In genomic region chr1:160206421-160207117, GRCh38 we compare ENCODE assay signal across 7 cellular contexts. TPM values are rescaled to one million over a fixed set of nuclear protein-coding genes. Genes with fewer than 3 reads are reported as not detected.
DNase-seq lines count a peak whose midpoint lies in the region; ATAC-seq, FAIRE-seq and TF ChIP-seq lines count a peak whose summit lies in the region.

No MANE protein-coding gene starts in this region.

- peak; percentile 2; the same call in 1 of the 3 replicates for ATAC-seq in GM12878
- ATAC-seq in HG03095 (IDR thresholded peaks at IDR 0.05; ENCODE audit: unreplicated experiment): no peak

- H3K4me2 ChIP-seq in GM12878 (ENCODE audit: control insufficient read depth, insufficient read depth): peak overlapping the region; percentile 82

- peak overlapping the region; percentile 99 for H3K4me3 ChIP-seq in GM12878
- peak overlapping the region; percentile 88 for H3K4me3 ChIP-seq in kidney epithelial cell (ENCODE audit: low read depth, low read length)
- peak overlapping the region in 3 of 4 donors; percentile 79 to 99 (median 88) for H3K4me3 ChIP-seq in tibial nerve

- H3K9me3 ChIP-seq in GM12878 (replicated peaks; ENCODE audit: control insufficient read depth, insufficient read depth, low read length) (no peaks in the 10 kb centered on the region), tibial nerve (no peaks in the 10 kb centered on the region)

- WGBS in GM12878 (ENCODE audit: insufficient coverage, insufficient replicate concordance, low lambda C conversion rate, missing lambda C conversion rate): 24% methylated on average over 9 of the region's 9 CpGs
- WGBS in tibial nerve, 2 donors: 48 to 50% methylated on average over 9 of the region's 9 CpGs

- H3K9ac ChIP-seq in GM12878 (ENCODE audit: control insufficient read depth, insufficient read depth, low read length): peak overlapping the region; percentile 92

- POLR2A ChIA-PET in GM12878 (lab: Charles Lee): interaction anchor here (1.0 to 2.3 kb wide), 7 partner anchors 11 to 131 kb away, joined by 3 to 15 read pairs (median 5); partner anchors contain the start of genes DCAF8 and PEX19

- TF ChIP-seq CTCF in GM10266 (IDR thresholded peaks at IDR 0.05; ENCODE audit: control insufficient read depth, insufficient read depth, low read depth, missing control alignments) (no peak), GM12878 (IDR thresholded peaks at IDR 0.05 in 2 of 3, conservative IDR thresholded peaks at IDR 0.05 in 1 of 3; ENCODE audit: control insufficient read depth in 2 of 3, extremely low read depth in 1 of 3, insufficient read depth in 1 of 3, low read depth in 3 of 3, low read length in 3 of 3) (no peak), kidney epithelial cell (IDR thresholded peaks at IDR 0.05; ENCODE audit: insufficient read depth, low read length, poor library complexity, severe bottlenecking) (no peak), tibial nerve (IDR thresholded peaks at IDR 0.05) (no peak)

- TF ChIP-seq EP300 in GM12878 (IDR thresholded peaks at IDR 0.05; ENCODE audit: borderline replicate concordance in 1 of 2, control insufficient read depth in 1 of 2, low read depth in 2 of 2, low read length in 2 of 2): no peak
- TF ChIP-seq EP300 in tibial nerve (IDR thresholded peaks at IDR 0.05): no peak

- peaks cover 35% of the 10 kb centered on the region for H3K79me2 ChIP-seq in GM12878 (ENCODE audit: control insufficient read depth, insufficient read depth, low read length)

- no peaks in the 10 kb centered on the region for H3K27me3 ChIP-seq in GM12878 (replicated peaks in 1 of 2; ENCODE audit: control insufficient read depth in 2 of 2, insufficient read depth in 2 of 2, low read length in 1 of 2)
- no peaks in the 10 kb centered on the region for H3K27me3 ChIP-seq in kidney epithelial cell (ENCODE audit: control insufficient read depth, insufficient read depth, low read length)
- no peaks in the 10 kb centered on the region for H3K27me3 ChIP-seq in tibial nerve

- no TSS peak for BruUV-seq in GM12878 (replicated peaks; lab: Mats Ljungman, UMichigan)

- in situ Hi-C loops in GM12878 (cut with MboI): no loop called here

- CTCF ChIA-PET in GM12878 (lab: Yijun Ruan, JAX): interaction anchor here (0.6 to 8.9 kb wide), 12 partner anchors 13 to 736 kb away, joined by 3 to 89 read pairs (median 5); partner anchors contain the start of gene DCAF8

- no peak for TF ChIP-seq RAD21 in GM12878 (IDR thresholded peaks at IDR 0.05; ENCODE audit: insufficient read depth, low read depth, low read length)

- RAD21 ChIA-PET in GM12878 (lab: Charles Lee; ENCODE audit: unreplicated experiment): interaction anchor here (1.0 to 3.2 kb wide), 7 partner anchors 9 to 85 kb away, joined by 3 to 16 read pairs (median 5); partner anchors contain the start of gene DCAF8

- SMC1A ChIA-PET in GM12878 (lab: Charles Lee; ENCODE audit: uncharacterized antibody, unreplicated experiment): interaction anchor here (0.9 to 11.5 kb wide), 8 partner anchors 8 to 85 kb away, joined by 3 to 95 read pairs (median 6); no protein-coding TSS in a partner anchor

- intact Hi-C loops in GM12878 (cut with micrococcal nuclease; ENCODE audit: unreplicated experiment): no loop called here

- FAIRE-seq in GM12878 (lab: Jason Lieb, UNC): peak; percentile 47

- H2AFZ ChIP-seq in GM12878 (ENCODE audit: control insufficient read depth, low read depth, low read length): no peak overlapping the region

- H3K36me3 ChIP-seq in GM12878 (ENCODE audit: control insufficient read depth in 2 of 2, insufficient read depth in 2 of 2, low read length in 1 of 2): peaks cover 7 to 10% of the 10 kb centered on the region in 2 experiments; a peak in 3 of 4 replicates
- peaks cover 3% of the 10 kb centered on the region for H3K36me3 ChIP-seq in kidney epithelial cell (ENCODE audit: control insufficient read depth, insufficient read depth, low read length)
- peaks cover 0 to 37% (median 0%) of the 10 kb centered on the region in 3 donors for H3K36me3 ChIP-seq in tibial nerve

- 0 out of 2 replicates have a peak, but pooled peaks have one; percentile 14 for TF ChIP-seq POLR2A in GM12878 (IDR thresholded peaks at IDR 0.05; ENCODE audit: low read depth, low read length)
- TF ChIP-seq POLR2A in tibial nerve (IDR thresholded peaks at IDR 0.05): no peak

- peak; percentile 35 for DNase-seq in GM10266 (ENCODE audit: extremely low spot score)
- peak; percentile 20 for DNase-seq in NCI-H2081 treated with DMSO at 0.1 percent for 48 hours (lab: John Stamatoyannopoulos, UW)
- DNase-seq in GM12878 (ENCODE audit: low read depth, low spot score): no peak
- DNase-seq in kidney epithelial cell (ENCODE audit: low read depth): peak; percentile 75
- no peak for DNase-seq in tibial nerve (ENCODE audit: low spot score in 2 of 2)
- no peak for DNase-seq in middle frontal gyrus (ENCODE audit: extremely low spot score, low spot score)

- peak overlapping the region; percentile 84 for H3K27ac ChIP-seq in GM12878 (ENCODE audit: control insufficient read depth, insufficient read depth)
- peak overlapping the region; percentile 59 to 97 (median 92) for H3K27ac ChIP-seq in tibial nerve

- H3K4me1 ChIP-seq in GM12878 (ENCODE audit: control insufficient read depth, insufficient read depth, low read length) (peaks cover 26% of the 10 kb centered on the region), tibial nerve (peaks cover 0 to 64% (median 28%) of the 10 kb centered on the region in 4 donors)

- no peaks in the 10 kb centered on the region for H4K20me1 ChIP-seq in GM12878 (ENCODE audit: control insufficient read depth, insufficient read depth)

RNA-seq across cellular contexts. Expression of gene PEA15, which starts 1.4 kb away (rescaled TPM):
- total RNA-seq in GM12878 (2013; cell fraction: nucleolus; rRNA removed): 11.8 and 13.4 TPM in 2 replicates
- 37.6 and 40.2 TPM in 2 replicates for total RNA-seq in GM12878 (2014; rRNA removed)
- 65.1 and 68.1 TPM in 2 replicates for total RNA-seq in GM12878 (2014; rRNA removed; fragmentation: Illumina TruSeq; extraction: Trizol)
- 66.2 and 69.1 TPM in 2 replicates for total RNA-seq in GM12878 (2021)
- 24.7 TPM for polyA plus RNA-seq in GM12878 (2011; ENCODE audit: low read depth)
- polyA plus RNA-seq in GM12878 (2011; rRNA removed): 173 and 185 TPM in 2 replicates
- 166 and 185 TPM in 2 replicates for polyA plus RNA-seq in GM12878 (2011; cell fraction: cytosol; rRNA removed)
- polyA plus RNA-seq in GM12878 (2011; cell fraction: nucleus; rRNA removed): 69.5 and 83.5 TPM in 2 replicates
- 41.8 and 56.2 TPM in 2 replicates for polyA plus RNA-seq in GM12878 (2012)
- 269 and 323 TPM in 2 replicates for polyA plus RNA-seq in GM12878 (2014; fragmentation: Illumina TruSeq; extraction: Trizol)
- polyA plus RNA-seq in GM12878 (2014; fragmentation: Nextera tagmentation; extraction: Ambion mirVana): 10 to 100 TPM; 15.1 to 28.2 TPM
- 113 and 119 TPM in 2 replicates for polyA plus RNA-seq in GM12878 (2014; rRNA removed)
- 10 to 100 TPM; 64.4 to 68.2 TPM for polyA plus RNA-seq in GM12878 (2016; fragmentation: Nextera tagmentation; extraction: Ambion mirVana)
- polyA minus RNA-seq in GM12878 (2011; rRNA and poly(A)+ RNA removed): 89.0 and 91.0 TPM in 2 replicates
- 15.2 and 20.8 TPM in 2 replicates for polyA minus RNA-seq in GM12878 (2011; cell fraction: cytosol; rRNA and poly(A)+ RNA removed)
- 8.1 and 11.2 TPM in 2 replicates for polyA minus RNA-seq in GM12878 (2011; cell fraction: nucleus; rRNA and poly(A)+ RNA removed)
- total RNA-seq in kidney epithelial cell: 139 and 147 TPM in 2 replicates
- 100 to 1,000 TPM; 144 to 154 (median 147) TPM for total RNA-seq in tibial nerve

RNA-seq across cellular contexts. Expression of gene CASQ1, which starts 16.2 kb away (rescaled TPM):
- 1.0 and 1.7 TPM in 2 replicates for total RNA-seq in GM12878 (2013; cell fraction: nucleolus; rRNA removed)
- total RNA-seq in GM12878 (2014; rRNA removed): 0.28 and 0.38 TPM in 2 replicates
- 0.14 and 0.27 TPM in 2 replicates for total RNA-seq in GM12878 (2014; rRNA removed; fragmentation: Illumina TruSeq; extraction: Trizol)
- 0.21 and 0.40 TPM in 2 replicates for total RNA-seq in GM12878 (2021)
- 0.91 TPM for polyA plus RNA-seq in GM12878 (2011; ENCODE audit: low read depth)
- 0.73 and 0.77 TPM in 2 replicates for polyA plus RNA-seq in GM12878 (2011; rRNA removed)
- polyA plus RNA-seq in GM12878 (2011; cell fraction: cytosol; rRNA removed): 0.28 and 0.37 TPM in 2 replicates
- 2.6 and 3.0 TPM in 2 replicates for polyA plus RNA-seq in GM12878 (2011; cell fraction: nucleus; rRNA removed)
- 0.59 and 0.72 TPM in 2 replicates for polyA plus RNA-seq in GM12878 (2012)
- 0.40 and 0.92 TPM in 2 replicates for polyA plus RNA-seq in GM12878 (2014; fragmentation: Illumina TruSeq; extraction: Trizol)
- polyA plus RNA-seq in GM12878 (2014; fragmentation: Nextera tagmentation; extraction: Ambion mirVana): under 1 TPM; 0.22 to 0.61 TPM
- 0.44 and 0.95 TPM in 2 replicates for polyA plus RNA-seq in GM12878 (2014; rRNA removed)
- polyA plus RNA-seq in GM12878 (2016; fragmentation: Nextera tagmentation; extraction: Ambion mirVana): under 1 TPM; 0.10 to 0.42 TPM
- polyA minus RNA-seq in GM12878 (2011; rRNA and poly(A)+ RNA removed): 0.10 TPM in 1 of 2 replicates, not detected in the other
- not detected in 2 replicates for polyA minus RNA-seq in GM12878 (2011; cell fraction: cytosol; rRNA and poly(A)+ RNA removed)
- polyA minus RNA-seq in GM12878 (2011; cell fraction: nucleus; rRNA and poly(A)+ RNA removed): 0.57 TPM in 1 of 2 replicates, not detected in the other
- total RNA-seq in kidney epithelial cell: not detected in 2 replicates
- 1 to 10 TPM in 1 of 4 donors, under 1 TPM in 1, not detected in 2; 0.98 to 1.7 TPM for total RNA-seq in tibial nerve

RNA-seq across cellular contexts. Expression of gene ATP1A4, which starts 55.2 kb away (rescaled TPM):
- total RNA-seq in GM12878 (2013; cell fraction: nucleolus; rRNA removed): 5.1 and 5.6 TPM in 2 replicates
- total RNA-seq in GM12878 (2014; rRNA removed) (0.34 and 0.82 TPM in 2 replicates), GM12878 (2014; rRNA removed; fragmentation: Illumina TruSeq; extraction: Trizol) (0.31 and 0.41 TPM in 2 replicates), GM12878 (2021) (0.62 TPM in 1 of 2 replicates, not detected in the other), kidney epithelial cell (not detected in 2 replicates), tibial nerve (1 to 10 TPM in 3 of 4 donors, under 1 TPM in 1; 0.90 to 5.0 (median 2.1) TPM)
- 0.83 TPM for polyA plus RNA-seq in GM12878 (2011; ENCODE audit: low read depth)
- polyA plus RNA-seq in GM12878 (2011; rRNA removed) (0.24 and 0.34 TPM in 2 replicates), GM12878 (2014; fragmentation: Illumina TruSeq; extraction: Trizol) (0.76 and 0.81 TPM in 2 replicates), GM12878 (2014; fragmentation: Nextera tagmentation; extraction: Ambion mirVana) (1 to 10 TPM in 1 of 2 experiments, under 1 TPM in 1; 0.75 to 1.0 TPM), GM12878 (2014; rRNA removed) (0.46 and 0.79 TPM in 2 replicates), GM12878 (2016; fragmentation: Nextera tagmentation; extraction: Ambion mirVana) (under 1 TPM; 0.47 to 0.63 TPM)
- polyA plus RNA-seq in GM12878 (2011; cell fraction: cytosol; rRNA removed): 0.16 and 0.37 TPM in 2 replicates
- 0.95 and 2.1 TPM in 2 replicates for polyA plus RNA-seq in GM12878 (2011; cell fraction: nucleus; rRNA removed)
- polyA plus RNA-seq in GM12878 (2012): 0.46 and 0.49 TPM in 2 replicates
- not detected in 2 replicates for polyA minus RNA-seq in GM12878 (2011; rRNA and poly(A)+ RNA removed)
- polyA minus RNA-seq in GM12878 (2011; cell fraction: cytosol; rRNA and poly(A)+ RNA removed): not detected in 2 replicates
- 0.73 and 0.86 TPM in 2 replicates for polyA minus RNA-seq in GM12878 (2011; cell fraction: nucleus; rRNA and poly(A)+ RNA removed)

RNA-seq across cellular contexts. Expression of gene DCAF8, which starts 55.8 kb away (rescaled TPM):
- total RNA-seq in GM12878 (2013; cell fraction: nucleolus; rRNA removed): 503 and 542 TPM in 2 replicates
- total RNA-seq in GM12878 (2014; rRNA removed): 81.3 and 95.1 TPM in 2 replicates
- total RNA-seq in GM12878 (2014; rRNA removed; fragmentation: Illumina TruSeq; extraction: Trizol): 69.1 and 70.0 TPM in 2 replicates
- 88.9 and 108 TPM in 2 replicates for total RNA-seq in GM12878 (2021)
- polyA plus RNA-seq in GM12878 (2011; ENCODE audit: low read depth): 49.4 TPM
- polyA plus RNA-seq in GM12878 (2011; rRNA removed): 152 and 168 TPM in 2 replicates
- 93.7 and 126 TPM in 2 replicates for polyA plus RNA-seq in GM12878 (2011; cell fraction: cytosol; rRNA removed)
- 759 and 982 TPM in 2 replicates for polyA plus RNA-seq in GM12878 (2011; cell fraction: nucleus; rRNA removed)
- polyA plus RNA-seq in GM12878 (2012): 81.8 and 83.3 TPM in 2 replicates
- polyA plus RNA-seq in GM12878 (2014; fragmentation: Illumina TruSeq; extraction: Trizol): 88.0 and 110 TPM in 2 replicates
- polyA plus RNA-seq in GM12878 (2014; fragmentation: Nextera tagmentation; extraction: Ambion mirVana): 10 to 100 TPM; 10.4 to 18.7 TPM
- 100 and 101 TPM in 2 replicates for polyA plus RNA-seq in GM12878 (2014; rRNA removed)
- polyA plus RNA-seq in GM12878 (2016; fragmentation: Nextera tagmentation; extraction: Ambion mirVana): 10 to 100 TPM; 83.1 to 86.0 TPM
- 97.6 and 114 TPM in 2 replicates for polyA minus RNA-seq in GM12878 (2011; rRNA and poly(A)+ RNA removed)
- polyA minus RNA-seq in GM12878 (2011; cell fraction: cytosol; rRNA and poly(A)+ RNA removed): 29.4 and 47.1 TPM in 2 replicates
- 136 and 161 TPM in 2 replicates for polyA minus RNA-seq in GM12878 (2011; cell fraction: nucleus; rRNA and poly(A)+ RNA removed)
- 60.5 and 69.4 TPM in 2 replicates for total RNA-seq in kidney epithelial cell
- total RNA-seq in tibial nerve: 100 to 1,000 TPM; 126 to 186 (median 172) TPM

Comparison
In these comparisons a context has a peak if more than half of its experiments do, and no peak if none do; other contexts are left out.
1. DNase-seq: peak in GM10266 (single experiment), NCI-H2081 treated with DMSO at 0.1 percent for 48 hours (single experiment) and kidney epithelial cell (single experiment); none in GM12878 (single experiment), tibial nerve (0 of 2) and middle frontal gyrus (single experiment).
2. Peak in every context shown above with its lines, with median percentiles within 50 percentile points of each other: H3K4me3 ChIP-seq.